ENCODE assay signal across 21 cellular contexts in genomic region chr11:45155058-45155551, GRCh38. TPM values are rescaled to one million over a fixed set of nuclear protein-coding genes. Genes with fewer than 3 reads are reported as not detected.
A peak's percentile ranks its signal among the peaks of the same experiment; 100 is the strongest.
DNase-seq lines count a peak whose midpoint lies in the region; ATAC-seq, FAIRE-seq and TF ChIP-seq lines count a peak whose summit lies in the region.
"Had no signal": no experiment of that assay in that cellular context is flagged by ENCODE, and none has a peak within 500 bp of the region (broad histone marks: within the 10 kb centered on the region; RNA-seq: fewer than 3 reads in every experiment).

No MANE protein-coding gene starts in this region.

- TF ChIP-seq EP300 in HepG2 (IDR thresholded peaks at IDR 0.05; ENCODE audit: low read depth in 2 of 2, low read length in 2 of 2) (no peak), HepG2 (CRISPR knock-in tag; IDR thresholded peaks at IDR 0.05; ENCODE audit: borderline replicate concordance) (no peak)

- FAIRE-seq in HepG2 (lab: Jason Lieb, UNC): no peak
- FAIRE-seq: kidney had no signal

- no peak overlapping the region for H2AK5ac ChIP-seq in H9 (ENCODE audit: insufficient read length, low read length)

- H3K36me3 Mint-ChIP-seq in H9 (ENCODE audit: insufficient read depth in 1 of 3, low read depth in 3 of 3): peaks cover under 1 to 2% (median 1%) of the 10 kb centered on the region in 3 experiments; a peak in 5 of 7 replicates
- H3K36me3 Mint-ChIP-seq in stimulated activated effector memory CD8-positive, alpha-beta T cell treated with anti-CD3 and anti-CD28 coated beads, Interleukin-12 subunit alpha, Interleukin-12 subunit beta, amount 100 ng/mL, for 72 hours: no peaks in the 10 kb centered on the region
- peaks cover 5% of the 10 kb centered on the region for H3K36me3 Mint-ChIP-seq in endodermal cell (ENCODE audit: low read depth)
- H3K36me3 Mint-ChIP-seq: activated CD8-positive, alpha-beta memory T cell treated with anti-CD3 and anti-CD28 coated beads, Interleukin-2, amount 10 ng/mL, durations not matched to agents 7 days and 5 days had no signal

- H3K14ac ChIP-seq in H9 (ENCODE audit: insufficient read depth, low read length): 0 out of 2 replicates have a peak overlapping the region, but pooled peaks have one; percentile 16

- H2BK120ac ChIP-seq in H9 (ENCODE audit: low read depth, low read length, poor library complexity, severe bottlenecking): no peak overlapping the region

- H4K20me1 ChIP-seq in H9 (ENCODE audit: control insufficient read depth, insufficient read depth, insufficient read length) (no peaks in the 10 kb centered on the region), HepG2 (ENCODE audit: insufficient read depth, low read length) (no peaks in the 10 kb centered on the region)

- H2BK5ac ChIP-seq in H9 (ENCODE audit: insufficient read length, low read length): no peak overlapping the region

- H3K79me1 ChIP-seq in H9 (ENCODE audit: insufficient read depth, low read depth, low read length, poor library complexity, severe bottlenecking): peaks cover 3% of the 10 kb centered on the region

- no peak overlapping the region for H3K27ac ChIP-seq in H9 (ENCODE audit: insufficient read length, low read depth, low read length)
- peak overlapping the region; percentile 77 to 78 for H3K27ac ChIP-seq in coronary artery
- H3K27ac ChIP-seq in HepG2 (ENCODE audit: extremely low read length, insufficient read depth, low read length): no peak overlapping the region
- no peak overlapping the region for H3K27ac ChIP-seq in endodermal cell (ENCODE audit: low read depth, low read length)
- H3K27ac ChIP-seq in A673 (ENCODE audit: low read depth, low read length, poor library complexity, severe bottlenecking): no peak overlapping the region
- H3K27ac ChIP-seq: PC-9 had no signal

- H3K9me3 Mint-ChIP-seq in H9: peaks cover under 1% of the 10 kb centered on the region in 2 experiments; a peak in 2 of 5 replicates
- no peaks in the 10 kb centered on the region for H3K9me3 Mint-ChIP-seq in stimulated activated effector memory CD8-positive, alpha-beta T cell treated with anti-CD3 and anti-CD28 coated beads, Interleukin-12 subunit alpha, Interleukin-12 subunit beta, amount 100 ng/mL, for 72 hours
- peaks cover under 1% of the 10 kb centered on the region for H3K9me3 Mint-ChIP-seq in endodermal cell
- H3K9me3 Mint-ChIP-seq: activated B cell treated with CpG ODN at 0.5 μM for 24 hours; T-helper 2 cell treated with Interferon-gamma antibody and Interleukin-4, amounts not matched to agents 5 μg/mL and 100 μg/mL, for 36 hours had no signal

- no peak overlapping the region for H2BK12ac ChIP-seq in H9 (ENCODE audit: insufficient read length, low read depth, low read length)

- H3K23ac ChIP-seq in H9 (ENCODE audit: insufficient read length, low read depth, low read length): no peak overlapping the region

- no peak overlapping the region for H4K8ac ChIP-seq in H9 (replicated peaks; ENCODE audit: insufficient read length, low read depth, low read length)

- no CpG with 5 or more reads among the region's 11 CpGs for WGBS in H9 (ENCODE audit: extremely low coverage, insufficient read length, low lambda C conversion rate)
- WGBS in HepG2 (ENCODE audit: low lambda C conversion rate): 63% methylated on average over 4 of the region's 11 CpGs
- 94 to 95% methylated on average over 4 to 11 of the region's 11 CpGs for WGBS in endodermal cell (ENCODE audit: insufficient coverage in 1 of 2, insufficient read length in 1 of 2), 2 experiments

- TF ChIP-seq POLR2A in HepG2 (IDR thresholded peaks at IDR 0.05; ENCODE audit: insufficient read depth in 1 of 2, low read depth in 2 of 2, low read length in 2 of 2): no peak

- H3K27me3 Mint-ChIP-seq in H9 (ENCODE audit: low read depth) (no peaks in the 10 kb centered on the region), endodermal cell (ENCODE audit: insufficient read depth) (no peaks in the 10 kb centered on the region)
- H3K27me3 Mint-ChIP-seq: activated B cell treated with CpG ODN at 0.5 μM for 24 hours; activated CD8-positive, alpha-beta memory T cell treated with anti-CD3 and anti-CD28 coated beads, Interleukin-2, amount 10 ng/mL, durations not matched to agents 7 days and 5 days; stimulated activated naive CD8-positive, alpha-beta T cell treated with anti-CD3 and anti-CD28 coated beads, Interleukin-15, amount 100 ng/mL, for 72 hours had no signal

- H3K27me3 ChIP-seq in H9 (ENCODE audit: insufficient read depth, low read length) (no peaks in the 10 kb centered on the region), HepG2 (ENCODE audit: control insufficient read depth in 1 of 2, insufficient read depth in 2 of 2, low read length in 2 of 2) (no peaks in the 10 kb centered on the region), endodermal cell (ENCODE audit: control insufficient read depth, insufficient read depth, low read length, poor library complexity, severe bottlenecking) (no peaks in the 10 kb centered on the region), A673 (replicated peaks; ENCODE audit: insufficient read depth, low read depth, low read length, poor library complexity) (no peaks in the 10 kb centered on the region)

- no peaks in the 10 kb centered on the region for H3K4me1 ChIP-seq in H9 (ENCODE audit: insufficient read depth, low read length)
- peaks cover 46% of the 10 kb centered on the region for H3K4me1 ChIP-seq in HepG2 (ENCODE audit: insufficient read depth, low read length)
- no peaks in the 10 kb centered on the region for H3K4me1 ChIP-seq in endodermal cell (ENCODE audit: control insufficient read depth, insufficient read depth, low read length)
- H3K4me1 ChIP-seq in A673 (ENCODE audit: insufficient read depth, low read length, poor library complexity, severe bottlenecking): peaks cover 7% of the 10 kb centered on the region

- in situ Hi-C loops in HepG2 (cut with HindIII; ENCODE audit: extremely low pct_ligation_motif_present, low pct_unique_long_range_greater_than_20kb): no loop called here

- H4K5ac ChIP-seq in H9 (ENCODE audit: insufficient read length, low read depth, low read length): no peak overlapping the region

- no peaks in the 10 kb centered on the region for H3K36me3 ChIP-seq in HepG2 (replicated peaks in 1 of 2; ENCODE audit: control insufficient read depth in 1 of 2, insufficient read depth in 2 of 2, low read length in 2 of 2)
- no peaks in the 10 kb centered on the region for H3K36me3 ChIP-seq in endodermal cell (ENCODE audit: control insufficient read depth, insufficient read depth, low read length)
- no peaks in the 10 kb centered on the region for H3K36me3 ChIP-seq in A673 (ENCODE audit: insufficient read depth, low read length, poor library complexity, severe bottlenecking)

- intact Hi-C loops in HepG2 (cut with micrococcal nuclease; ENCODE audit: unreplicated experiment) (no loop called here), A673 (cut with micrococcal nuclease; ENCODE audit: unreplicated experiment) (no loop called here)

- no peak overlapping the region for H3K18ac ChIP-seq in H9 (ENCODE audit: insufficient read length, low read depth, low read length)

- peaks cover 7 to 10% of the 10 kb centered on the region in 2 experiments for H3K4me1 Mint-ChIP-seq in H9
- peaks cover 60% of the 10 kb centered on the region for H3K4me1 Mint-ChIP-seq in stimulated activated effector memory CD8-positive, alpha-beta T cell treated with anti-CD3 and anti-CD28 coated beads, Interleukin-12 subunit alpha, Interleukin-12 subunit beta, amount 100 ng/mL, for 72 hours
- H3K4me1 Mint-ChIP-seq in endodermal cell: peaks cover 3% of the 10 kb centered on the region

- peak; percentile 35 for ATAC-seq in HepG2
- no peak for ATAC-seq in stimulated activated effector memory CD8-positive, alpha-beta T cell treated with anti-CD3 and anti-CD28 coated beads, Interleukin-12 subunit alpha, Interleukin-12 subunit beta, amount 100 ng/mL, for 72 hours
- no peak for ATAC-seq in HG03280 (IDR thresholded peaks at IDR 0.05; ENCODE audit: unreplicated experiment)
- ATAC-seq: activated CD8-positive, alpha-beta memory T cell treated with anti-CD3 and anti-CD28 coated beads, Interleukin-2, amount 10 ng/mL, durations not matched to agents 7 days and 5 days; stimulated activated naive CD8-positive, alpha-beta T cell treated with anti-CD3 and anti-CD28 coated beads, Interleukin-15, amount 100 ng/mL, for 72 hours had no signal

- no peak overlapping the region for H3K4ac ChIP-seq in H9 (ENCODE audit: low read depth, low read length)

- H3K4me3 Mint-ChIP-seq in H9 (no peak overlapping the region), endodermal cell (no peak overlapping the region)
- no peak overlapping the region for H3K4me3 Mint-ChIP-seq in stimulated activated effector memory CD8-positive, alpha-beta T cell treated with anti-CD3 and anti-CD28 coated beads, Interleukin-12 subunit alpha, Interleukin-12 subunit beta, amount 100 ng/mL, for 72 hours
- H3K4me3 Mint-ChIP-seq: activated B cell treated with CpG ODN at 0.5 μM for 24 hours; activated CD8-positive, alpha-beta memory T cell treated with anti-CD3 and anti-CD28 coated beads, Interleukin-2, amount 10 ng/mL, durations not matched to agents 7 days and 5 days; stimulated activated naive CD8-positive, alpha-beta T cell treated with anti-CD3 and anti-CD28 coated beads, Interleukin-15, amount 100 ng/mL, for 72 hours; T-helper 2 cell treated with Interferon-gamma antibody and Interleukin-4, amounts not matched to agents 5 μg/mL and 100 μg/mL, for 36 hours had no signal

- H3K79me2 ChIP-seq in H9 (ENCODE audit: insufficient read depth, low read length) (no peaks in the 10 kb centered on the region; the same call in 1 of the 2 replicates), HepG2 (ENCODE audit: insufficient read depth, low read length) (peaks cover 4% of the 10 kb centered on the region)

- no peak overlapping the region for H3K9ac ChIP-seq in H9 (ENCODE audit: extremely low read depth, insufficient read length, low read length)
- no peak overlapping the region for H3K9ac ChIP-seq in HepG2 (ENCODE audit: insufficient read depth, low read depth, low read length)
- no peak overlapping the region for H3K9ac ChIP-seq in endodermal cell (ENCODE audit: extremely low read depth, low read length, poor library complexity, severe bottlenecking)

- TF ChIP-seq CTCF in H9 (conservative IDR thresholded peaks at IDR 0.05): no peak
- no peak for TF ChIP-seq CTCF in coronary artery (IDR thresholded peaks at IDR 0.05)
- no peak for TF ChIP-seq CTCF in HepG2 (CRISPR knock-in tag; IDR thresholded peaks at IDR 0.05)
- no peak for TF ChIP-seq CTCF in endodermal cell (conservative IDR thresholded peaks at IDR 0.05)
- TF ChIP-seq CTCF in A673 (conservative IDR thresholded peaks at IDR 0.05; ENCODE audit: low read depth, low read length): no peak

- BruUV-seq in HepG2 (replicated peaks; lab: Mats Ljungman, UMichigan) (no TSS peak), A673 (replicated peaks; lab: Mats Ljungman, UMichigan) (no TSS peak)

- DNase-seq in H9 (no peak), coronary artery (ENCODE audit: low spot score) (peak; percentile 77), HepG2 (ENCODE audit: low spot score) (no peak), GF-D8 (lab: John Stamatoyannopoulos, UW) (no peak), endodermal cell (no peak), A673 (ENCODE audit: low spot score) (no peak)
- no peak for DNase-seq in stimulated activated effector memory CD8-positive, alpha-beta T cell treated with anti-CD3 and anti-CD28 coated beads, Interleukin-12 subunit alpha, Interleukin-12 subunit beta, amount 100 ng/mL, for 72 hours (ENCODE audit: low spot score in 2 of 2)
- DNase-seq: activated B cell treated with CpG ODN at 0.5 μM for 24 hours; activated CD8-positive, alpha-beta memory T cell treated with anti-CD3 and anti-CD28 coated beads, Interleukin-2, amount 10 ng/mL, durations not matched to agents 7 days and 5 days; activated effector memory CD4-positive, alpha-beta T cell treated with anti-CD3 and anti-CD28 coated beads, Interleukin-2, amount 50 U/mL, for 16 hours; Caco-2; effector memory CD4-positive, alpha-beta T cell; kidney; midbrain; NCI-H1436; NCI-H774; PC-9; stimulated activated CD4-positive, alpha-beta T cell treated with anti-CD3 and anti-CD28 coated beads, Interleukin-1b, Interleukin-23, amount 100 ng/mL, for 48 hours; stimulated activated naive CD8-positive, alpha-beta T cell treated with anti-CD3 and anti-CD28 coated beads, Interleukin-15, amount 100 ng/mL, for 72 hours had no signal

- H3K4me2 ChIP-seq in H9 (ENCODE audit: insufficient read depth, insufficient read length, low read length): no peak overlapping the region
- peak overlapping the region; percentile 36; the same call in 1 of the 2 replicates for H3K4me2 ChIP-seq in HepG2 (ENCODE audit: low read depth, low read length)
- H3K4me2 ChIP-seq: PC-9 had no signal

- no peak overlapping the region for H2BK15ac ChIP-seq in H9 (ENCODE audit: low read depth, low read length)

- no peak overlapping the region for H2BK20ac ChIP-seq in H9 (ENCODE audit: low read depth, low read length, poor library complexity, severe bottlenecking)

- H3K4me3 ChIP-seq in coronary artery (peak overlapping the region; percentile 28), HepG2 (replicated peaks in 1 of 3; ENCODE audit: insufficient read depth in 1 of 3, low read depth in 2 of 3, low read length in 3 of 3) (no peak overlapping the region; a peak in 1 of 6 replicates), endodermal cell (ENCODE audit: low read length) (no peak overlapping the region), A673 (ENCODE audit: low read depth, low read length, poor library complexity, severe bottlenecking) (no peak overlapping the region)
- H3K4me3 ChIP-seq: PC-9 had no signal

- no peaks in the 10 kb centered on the region for H3K23me2 ChIP-seq in H9 (ENCODE audit: insufficient read length, low read depth, low read length, poor library complexity, severe bottlenecking)

- TF ChIP-seq RAD21 in HepG2 (CRISPR knock-in tag; IDR thresholded peaks at IDR 0.05): no peak

- H3K27ac Mint-ChIP-seq in H9 (no peak overlapping the region; a peak in 1 of 7 replicates), endodermal cell (no peak overlapping the region)
- H3K27ac Mint-ChIP-seq in stimulated activated effector memory CD8-positive, alpha-beta T cell treated with anti-CD3 and anti-CD28 coated beads, Interleukin-12 subunit alpha, Interleukin-12 subunit beta, amount 100 ng/mL, for 72 hours: peak overlapping the region; percentile 70
- H3K27ac Mint-ChIP-seq: activated B cell treated with CpG ODN at 0.5 μM for 24 hours; activated CD8-positive, alpha-beta memory T cell treated with anti-CD3 and anti-CD28 coated beads, Interleukin-2, amount 10 ng/mL, durations not matched to agents 7 days and 5 days; T-helper 2 cell treated with Interferon-gamma antibody and Interleukin-4, amounts not matched to agents 5 μg/mL and 100 μg/mL, for 36 hours had no signal

- H4K91ac ChIP-seq in H9 (ENCODE audit: insufficient read length, low read depth, low read length): no peak overlapping the region

- H3T11ph ChIP-seq in H9 (ENCODE audit: low read length): no peak overlapping the region

- CTCF ChIA-PET in HepG2 (lab: Yijun Ruan, JAX; ENCODE audit: low intra/inter-chr PET ratio, low total read pairs) (no interaction called here), A673 (lab: Charles Lee) (no interaction called here)

- no peak overlapping the region for H3K56ac ChIP-seq in H9 (ENCODE audit: insufficient read length, low read depth, low read length)

- POLR2A ChIA-PET in HepG2 (lab: Yijun Ruan, JAX) (interaction anchor here (1.0 to 1.2 kb wide), 2 partner anchors 8 to 24 kb away, joined by 3 to 4 read pairs; no protein-coding TSS in a partner anchor), A673 (lab: Charles Lee; ENCODE audit: low non-redundant PET) (no interaction called here)

- H2AFZ ChIP-seq in H9 (ENCODE audit: low read length) (no peak overlapping the region), HepG2 (ENCODE audit: low read length) (no peak overlapping the region)
- H2AFZ ChIP-seq: PC-9 had no signal

- no peaks in the 10 kb centered on the region for H3K9me3 ChIP-seq in H9 (ENCODE audit: control insufficient read depth, low read depth, low read length)
- H3K9me3 ChIP-seq in HepG2 (ENCODE audit: low read length): no peaks in the 10 kb centered on the region
- H3K9me3 ChIP-seq in endodermal cell (ENCODE audit: control insufficient read depth, low read length): no peaks in the 10 kb centered on the region
- no peaks in the 10 kb centered on the region for H3K9me3 ChIP-seq in A673 (ENCODE audit: low read depth, low read length, poor library complexity, severe bottlenecking)
- H3K9me3 ChIP-seq: Caco-2 had no signal

RNA-seq across cellular contexts. Expression of gene PRDM11, which starts 8.7 kb away (rescaled TPM):
- 11.5 and 12.0 TPM in 2 replicates for total RNA-seq in H9 (2021)
- total RNA-seq in HepG2 (2016; rRNA removed; fragmentation: Illumina TruSeq; extraction: Trizol): 4.1 and 4.7 TPM in 2 replicates
- total RNA-seq in HepG2 (2016; cell fraction: cytosol; rRNA removed; fragmentation: Illumina TruSeq; extraction: Trizol; ENCODE audit: low read depth): 1.5 and 1.8 TPM in 2 replicates
- total RNA-seq in HepG2 (2016; cell fraction: insoluble cytoplasmic fraction; rRNA removed; fragmentation: Illumina TruSeq; extraction: Trizol): 3.4 and 4.3 TPM in 2 replicates
- 3.9 and 5.2 TPM in 2 replicates for total RNA-seq in HepG2 (2016; cell fraction: membrane; rRNA removed; fragmentation: Illumina TruSeq; extraction: Trizol)
- 4.6 and 6.1 TPM in 2 replicates for total RNA-seq in HepG2 (2016; cell fraction: nucleus; rRNA removed; fragmentation: Illumina TruSeq; extraction: Trizol)
- 3.3 and 3.4 TPM in 2 replicates for polyA plus RNA-seq in HepG2 (2011; rRNA removed)
- 2.0 and 2.7 TPM in 2 replicates for polyA plus RNA-seq in HepG2 (2011; cell fraction: cytosol; rRNA removed)
- polyA plus RNA-seq in HepG2 (2011; cell fraction: nucleus; rRNA removed): 6.4 and 6.7 TPM in 2 replicates
- 2.3 and 2.4 TPM in 2 replicates for polyA plus RNA-seq in HepG2 (2012)
- polyA plus RNA-seq in HepG2 (2016; cell fraction: cytosol; fragmentation: Illumina TruSeq; extraction: Trizol; ENCODE audit: low read depth): 0.77 and 0.81 TPM in 2 replicates
- polyA plus RNA-seq in HepG2 (2016; cell fraction: insoluble cytoplasmic fraction; fragmentation: Illumina TruSeq; extraction: Trizol; ENCODE audit: low read depth): 2.8 and 4.0 TPM in 2 replicates
- 2.1 and 2.4 TPM in 2 replicates for polyA plus RNA-seq in HepG2 (2016; cell fraction: membrane; fragmentation: Illumina TruSeq; extraction: Trizol; ENCODE audit: low read depth)
- 7.1 and 7.4 TPM in 2 replicates for polyA plus RNA-seq in HepG2 (2016; cell fraction: nucleus; fragmentation: Illumina TruSeq; extraction: Trizol; ENCODE audit: insufficient read depth, low read depth)
- 7.8 and 17.5 TPM in 2 replicates for polyA minus RNA-seq in HepG2 (2011; rRNA and poly(A)+ RNA removed; ENCODE audit: low replicate concordance)
- polyA minus RNA-seq in HepG2 (2011; cell fraction: cytosol; rRNA and poly(A)+ RNA removed): 3.5 and 6.2 TPM in 2 replicates
- polyA minus RNA-seq in HepG2 (2011; cell fraction: nucleus; rRNA and poly(A)+ RNA removed): 5.0 and 7.6 TPM in 2 replicates
- 10 to 100 TPM; 10.4 to 15.2 TPM for total RNA-seq in endodermal cell
- 3.8 TPM for polyA plus RNA-seq in endodermal cell (2013, experiment 1 of 2)
- polyA plus RNA-seq in endodermal cell (2013, experiment 2 of 2): 3.9 TPM
- 12.6 and 15.4 TPM in 2 replicates for total RNA-seq in A673 (2021)

Comparison
In these comparisons a context has a peak if more than half of its experiments do, and no peak if none do; other contexts are left out.
1. H3K27ac ChIP-seq: peak in coronary artery (2 of 2); none in H9 (single experiment), HepG2 (single experiment), endodermal cell (single experiment) and A673 (single experiment).